1 cellular context compared by ENCODE assay signal in genomic region chr16:75555213-75555706, GRCh38.
TF ChIP-seq lines count a peak whose summit lies in the region.

No MANE protein-coding gene starts in this region.

TF ChIP-seq in K562, 482 proteins besides CTCF, POLR2A, EP300 and RAD21 (continued from another document and continues in another):
- no peak for TF ChIP-seq CHAMP1 (IDR thresholded peaks at IDR 0.05)
- TF ChIP-seq CEBPG (CRISPR knock-in tag; IDR thresholded peaks at IDR 0.05): no peak
- no peak for TF ChIP-seq CEBPG (tag; conservative IDR thresholded peaks at IDR 0.05 in 1 of 2, IDR thresholded peaks at IDR 0.05 in 1 of 2)
- TF ChIP-seq ZFX (CRISPR knock-in tag; IDR thresholded peaks at IDR 0.05): peak; percentile 76
- no peak for TF ChIP-seq CBX1 (IDR thresholded peaks at IDR 0.05; ENCODE audit: low read depth)
- TF ChIP-seq ZNF174 (CRISPR knock-in tag; IDR thresholded peaks at IDR 0.05): no peak
- TF ChIP-seq MEIS2 (IDR thresholded peaks at IDR 0.05; ENCODE audit: partially characterized antibody): peak; percentile 7
- no peak for TF ChIP-seq PTBP1 (IDR thresholded peaks at IDR 0.05; ENCODE audit: low read depth, low read length)
- TF ChIP-seq CREM (IDR thresholded peaks at IDR 0.05; ENCODE audit: low read depth): peak; percentile 99
- no peak for TF ChIP-seq NR2C2 (CRISPR knock-in tag; IDR thresholded peaks at IDR 0.05)
- peak; percentile 95 for TF ChIP-seq NR2C2 (tag; IDR thresholded peaks at IDR 0.05)
- no peak for TF ChIP-seq NCOR1 (IDR thresholded peaks at IDR 0.05)
- TF ChIP-seq ZNF436 (CRISPR knock-in tag; IDR thresholded peaks at IDR 0.05): no peak
- TF ChIP-seq PHF20 (IDR thresholded peaks at IDR 0.05; ENCODE audit: partially characterized antibody): peak; percentile 87
- peak; percentile 60 for TF ChIP-seq TAF1 (IDR thresholded peaks at IDR 0.05; ENCODE audit: control insufficient read depth, extremely low read depth, insufficient read depth, low read length, severe bottlenecking)
- TF ChIP-seq ZBTB1 (CRISPR knock-in tag; IDR thresholded peaks at IDR 0.05; ENCODE audit: borderline replicate concordance, low read depth): no peak
- TF ChIP-seq, protein P1, sequence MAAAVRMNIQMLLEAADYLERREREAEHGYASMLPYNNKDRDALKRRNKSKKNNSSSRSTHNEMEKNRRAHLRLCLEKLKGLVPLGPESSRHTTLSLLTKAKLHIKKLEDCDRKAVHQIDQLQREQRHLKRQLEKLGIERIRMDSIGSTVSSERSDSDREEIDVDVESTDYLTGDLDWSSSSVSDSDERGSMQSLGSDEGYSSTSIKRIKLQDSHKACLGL (CRISPR knock-in tag; IDR thresholded peaks at IDR 0.05; ENCODE audit: borderline replicate concordance, poor library complexity, severe bottlenecking): no peak
- TF ChIP-seq RNF2 (IDR thresholded peaks at IDR 0.05): no peak
- TF ChIP-seq FOXK2 (conservative IDR thresholded peaks at IDR 0.05 in 1 of 2, IDR thresholded peaks at IDR 0.05 in 1 of 2; ENCODE audit: low read depth in 2 of 2): peak; percentile 49 to 68; a peak in 3 of 4 replicates
- peak; percentile 59 for TF ChIP-seq KDM5B (IDR thresholded peaks at IDR 0.05; ENCODE audit: insufficient replicate concordance, low read depth, low read length)
- TF ChIP-seq, protein P2, sequence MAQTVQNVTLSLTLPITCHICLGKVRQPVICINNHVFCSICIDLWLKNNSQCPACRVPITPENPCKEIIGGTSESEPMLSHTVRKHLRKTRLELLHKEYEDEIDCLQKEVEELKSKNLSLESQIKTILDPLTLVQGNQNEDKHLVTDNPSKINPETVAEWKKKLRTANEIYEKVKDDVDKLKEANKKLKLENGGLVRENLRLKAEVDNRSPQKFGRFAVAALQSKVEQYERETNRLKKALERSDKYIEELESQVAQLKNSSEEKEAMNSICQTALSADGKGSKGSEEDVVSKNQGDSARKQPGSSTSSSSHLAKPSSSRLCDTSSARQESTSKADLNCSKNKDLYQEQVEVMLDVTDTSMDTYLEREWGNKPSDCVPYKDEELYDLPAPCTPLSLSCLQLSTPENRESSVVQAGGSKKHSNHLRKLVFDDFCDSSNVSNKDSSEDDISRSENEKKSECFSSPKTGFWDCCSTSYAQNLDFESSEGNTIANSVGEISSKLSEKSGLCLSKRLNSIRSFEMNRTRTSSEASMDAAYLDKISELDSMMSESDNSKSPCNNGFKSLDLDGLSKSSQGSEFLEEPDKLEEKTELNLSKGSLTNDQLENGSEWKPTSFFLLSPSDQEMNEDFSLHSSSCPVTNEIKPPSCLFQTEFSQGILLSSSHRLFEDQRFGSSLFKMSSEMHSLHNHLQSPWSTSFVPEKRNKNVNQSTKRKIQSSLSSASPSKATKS (CRISPR knock-in tag; IDR thresholded peaks at IDR 0.05): no peak
- TF ChIP-seq, protein P3, sequence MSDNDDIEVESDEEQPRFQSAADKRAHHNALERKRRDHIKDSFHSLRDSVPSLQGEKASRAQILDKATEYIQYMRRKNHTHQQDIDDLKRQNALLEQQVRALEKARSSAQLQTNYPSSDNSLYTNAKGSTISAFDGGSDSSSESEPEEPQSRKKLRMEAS (CRISPR knock-in tag; IDR thresholded peaks at IDR 0.05): no peak
- 0 out of 2 replicates have a peak, but pooled peaks have one; percentile 31 for TF ChIP-seq GABPA (tag; conservative IDR thresholded peaks at IDR 0.05; ENCODE audit: low read depth)
- no peak for TF ChIP-seq KLF13 (tag; IDR thresholded peaks at IDR 0.05; ENCODE audit: borderline replicate concordance, low read depth)
- no peak for TF ChIP-seq PHB2 (IDR thresholded peaks at IDR 0.05; ENCODE audit: low read depth)
- no peak for TF ChIP-seq ZNF778 (CRISPR knock-in tag; IDR thresholded peaks at IDR 0.05)
- TF ChIP-seq TEAD4 (IDR thresholded peaks at IDR 0.05; ENCODE audit: low read length): 0 out of 2 replicates have a peak, but pooled peaks have one; percentile 40
- no peak for TF ChIP-seq TEAD4 (CRISPR knock-in tag; IDR thresholded peaks at IDR 0.05; ENCODE audit: borderline replicate concordance)
- peak; percentile 40 to 54 for TF ChIP-seq MNT (conservative IDR thresholded peaks at IDR 0.05)
- TF ChIP-seq, protein P4, sequence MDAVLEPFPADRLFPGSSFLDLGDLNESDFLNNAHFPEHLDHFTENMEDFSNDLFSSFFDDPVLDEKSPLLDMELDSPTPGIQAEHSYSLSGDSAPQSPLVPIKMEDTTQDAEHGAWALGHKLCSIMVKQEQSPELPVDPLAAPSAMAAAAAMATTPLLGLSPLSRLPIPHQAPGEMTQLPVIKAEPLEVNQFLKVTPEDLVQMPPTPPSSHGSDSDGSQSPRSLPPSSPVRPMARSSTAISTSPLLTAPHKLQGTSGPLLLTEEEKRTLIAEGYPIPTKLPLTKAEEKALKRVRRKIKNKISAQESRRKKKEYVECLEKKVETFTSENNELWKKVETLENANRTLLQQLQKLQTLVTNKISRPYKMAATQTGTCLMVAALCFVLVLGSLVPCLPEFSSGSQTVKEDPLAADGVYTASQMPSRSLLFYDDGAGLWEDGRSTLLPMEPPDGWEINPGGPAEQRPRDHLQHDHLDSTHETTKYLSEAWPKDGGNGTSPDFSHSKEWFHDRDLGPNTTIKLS (IDR thresholded peaks at IDR 0.05; ENCODE audit: borderline replicate concordance, low read depth): no peak
- peak; percentile 27; the same call in 1 of the 2 replicates for TF ChIP-seq VEZF1 (CRISPR knock-in tag; IDR thresholded peaks at IDR 0.05)
- no peak for TF ChIP-seq CHD2 (IDR thresholded peaks at IDR 0.05; ENCODE audit: low read depth, low read length)
- TF ChIP-seq ZNF644 (tag; IDR thresholded peaks at IDR 0.05; ENCODE audit: low read depth): no peak
- peak; percentile 71; the same call in 1 of the 2 replicates for TF ChIP-seq MYC (IDR thresholded peaks at IDR 0.05; ENCODE audit: low read depth, low read length)
- 0 out of 2 replicates have a peak, but pooled peaks have one; percentile 41 for TF ChIP-seq MYC (CRISPR knock-in tag; IDR thresholded peaks at IDR 0.05; ENCODE audit: borderline replicate concordance, low read depth)
- TF ChIP-seq TAF9B (IDR thresholded peaks at IDR 0.05; ENCODE audit: partially characterized antibody): peak; percentile 25
- TF ChIP-seq SIN3A (IDR thresholded peaks at IDR 0.05; ENCODE audit: borderline replicate concordance in 2 of 2, control insufficient read depth in 1 of 2, low read depth in 2 of 2, low read length in 2 of 2): peak in 1 of 2 experiments; percentile 64; a peak in 1 of 4 replicates
- peak; percentile 27; the same call in 1 of the 2 replicates for TF ChIP-seq RB1 (IDR thresholded peaks at IDR 0.05; ENCODE audit: low read depth)
- peak; percentile 95 for TF ChIP-seq CREB1 (IDR thresholded peaks at IDR 0.05)
- TF ChIP-seq CREB1 (CRISPR knock-in tag; IDR thresholded peaks at IDR 0.05): peak; percentile 95
- TF ChIP-seq, protein P5, sequence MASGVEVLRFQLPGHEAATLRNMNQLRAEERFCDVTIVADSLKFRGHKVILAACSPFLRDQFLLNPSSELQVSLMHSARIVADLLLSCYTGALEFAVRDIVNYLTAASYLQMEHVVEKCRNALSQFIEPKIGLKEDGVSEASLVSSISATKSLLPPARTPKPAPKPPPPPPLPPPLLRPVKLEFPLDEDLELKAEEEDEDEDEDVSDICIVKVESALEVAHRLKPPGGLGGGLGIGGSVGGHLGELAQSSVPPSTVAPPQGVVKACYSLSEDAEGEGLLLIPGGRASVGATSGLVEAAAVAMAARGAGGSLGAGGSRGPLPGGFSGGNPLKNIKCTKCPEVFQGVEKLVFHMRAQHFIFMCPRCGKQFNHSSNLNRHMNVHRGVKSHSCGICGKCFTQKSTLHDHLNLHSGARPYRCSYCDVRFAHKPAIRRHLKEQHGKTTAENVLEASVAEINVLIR (CRISPR knock-in tag; IDR thresholded peaks at IDR 0.05): peak; percentile 63
- peak; percentile 55; the same call in 1 of the 2 replicates for TF ChIP-seq SUPT5H (IDR thresholded peaks at IDR 0.05)
- peak; percentile 49 for TF ChIP-seq RFX1 (IDR thresholded peaks at IDR 0.05)
- no peak for TF ChIP-seq MAFG (tag; conservative IDR thresholded peaks at IDR 0.05)
- no peak for TF ChIP-seq BRCA1 (IDR thresholded peaks at IDR 0.05)
- TF ChIP-seq BRCA1 (CRISPR knock-in tag; IDR thresholded peaks at IDR 0.05): no peak
- TF ChIP-seq ZNF384 (IDR thresholded peaks at IDR 0.05; ENCODE audit: low read depth, low read length): no peak
- no peak for TF ChIP-seq NBN (IDR thresholded peaks at IDR 0.05; ENCODE audit: low read depth)
- peak in 1 of 2 experiments; percentile 21; a peak in 1 of 4 replicates for TF ChIP-seq HDAC1 (IDR thresholded peaks at IDR 0.05)
- TF ChIP-seq ZFP36 (IDR thresholded peaks at IDR 0.05; ENCODE audit: low read depth, low read length, partially characterized antibody): peak; percentile 50
- TF ChIP-seq TBP (optimal IDR thresholded peaks at IDR 0.05; ENCODE audit: low read depth, low read length): peak; percentile 82
- TF ChIP-seq RBM14 (IDR thresholded peaks at IDR 0.05; ENCODE audit: borderline replicate concordance, insufficient read depth, low read depth, low read length): no peak
- 0 out of 2 replicates have a peak, but pooled peaks have one; percentile 46 for TF ChIP-seq ELF1 (tag; IDR thresholded peaks at IDR 0.05)
- TF ChIP-seq, protein P6, sequence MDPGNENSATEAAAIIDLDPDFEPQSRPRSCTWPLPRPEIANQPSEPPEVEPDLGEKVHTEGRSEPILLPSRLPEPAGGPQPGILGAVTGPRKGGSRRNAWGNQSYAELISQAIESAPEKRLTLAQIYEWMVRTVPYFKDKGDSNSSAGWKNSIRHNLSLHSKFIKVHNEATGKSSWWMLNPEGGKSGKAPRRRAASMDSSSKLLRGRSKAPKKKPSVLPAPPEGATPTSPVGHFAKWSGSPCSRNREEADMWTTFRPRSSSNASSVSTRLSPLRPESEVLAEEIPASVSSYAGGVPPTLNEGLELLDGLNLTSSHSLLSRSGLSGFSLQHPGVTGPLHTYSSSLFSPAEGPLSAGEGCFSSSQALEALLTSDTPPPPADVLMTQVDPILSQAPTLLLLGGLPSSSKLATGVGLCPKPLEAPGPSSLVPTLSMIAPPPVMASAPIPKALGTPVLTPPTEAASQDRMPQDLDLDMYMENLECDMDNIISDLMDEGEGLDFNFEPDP (CRISPR knock-in tag; IDR thresholded peaks at IDR 0.05): no peak
- no peak for TF ChIP-seq FOXJ3 (CRISPR knock-in tag; IDR thresholded peaks at IDR 0.05)
- no peak for TF ChIP-seq NFE2L1 (tag; IDR thresholded peaks at IDR 0.05; ENCODE audit: borderline replicate concordance, low read depth)
- no peak for TF ChIP-seq ZNF184 (CRISPR knock-in tag; IDR thresholded peaks at IDR 0.05)
- TF ChIP-seq SMC3 (conservative IDR thresholded peaks at IDR 0.05; ENCODE audit: insufficient read depth, low read depth, low read length): no peak
- 0 out of 2 replicates have a peak, but pooled peaks have one; percentile 13 for TF ChIP-seq JUND (IDR thresholded peaks at IDR 0.05; ENCODE audit: borderline replicate concordance, low read depth, low read length)
- no peak for TF ChIP-seq JUND (tag; IDR thresholded peaks at IDR 0.05; ENCODE audit: borderline replicate concordance, low read depth, low read length)
- peak; percentile 43; the same call in 1 of the 2 replicates for TF ChIP-seq CTBP1 (IDR thresholded peaks at IDR 0.05; ENCODE audit: borderline replicate concordance)
- TF ChIP-seq KLF1 (tag; IDR thresholded peaks at IDR 0.05): no peak
- peak; percentile 56 for TF ChIP-seq CXXC5 (CRISPR knock-in tag; IDR thresholded peaks at IDR 0.05)
- TF ChIP-seq POLR2AphosphoS5 (IDR thresholded peaks at IDR 0.05; ENCODE audit: control insufficient read depth, insufficient read depth, low read depth, low read length): peak; percentile 59; the same call in 1 of the 2 replicates
- TF ChIP-seq ZSCAN32 (CRISPR knock-in tag; IDR thresholded peaks at IDR 0.05): peak; percentile 98
- TF ChIP-seq MBD2 (IDR thresholded peaks at IDR 0.05; ENCODE audit: borderline replicate concordance, low read depth): peak; percentile 62; the same call in 1 of the 2 replicates
- no peak for TF ChIP-seq TRIM24 (IDR thresholded peaks at IDR 0.05)
- no peak for TF ChIP-seq E2F3 (CRISPR knock-in tag; IDR thresholded peaks at IDR 0.05)
- TF ChIP-seq POLR2G (IDR thresholded peaks at IDR 0.05; ENCODE audit: low read depth, low read length): peak; percentile 62; the same call in 1 of the 2 replicates
- peak in 1 of 2 experiments; percentile 83; a peak in 1 of 4 replicates for TF ChIP-seq SRF (CRISPR knock-in tag; IDR thresholded peaks at IDR 0.05)
